ENCODE assay signal across 8 cellular contexts in genomic region chr16:50282010-50282538, GRCh38. TPM values are rescaled to one million over a fixed set of nuclear protein-coding genes. Genes with fewer than 3 reads are reported as not detected.
A peak's percentile ranks its signal among the peaks of the same experiment; 100 is the strongest.
DNase-seq lines count a peak whose midpoint lies in the region; ATAC-seq and TF ChIP-seq lines count a peak whose summit lies in the region.

No MANE protein-coding gene starts in this region.

- peaks cover 7% of the 10 kb centered on the region; the same call in 1 of the 2 replicates for H3F3A ChIP-seq in SU-DHL-6 (ENCODE audit: insufficient read depth)

- TF ChIP-seq CTCF in SU-DHL-6 (IDR thresholded peaks at IDR 0.05; ENCODE audit: insufficient read depth, low read length, poor library complexity, severe bottlenecking) (no peak), BE2C (IDR thresholded peaks at IDR 0.05; ENCODE audit: low read depth, low read length) (no peak), foreskin keratinocyte (conservative IDR thresholded peaks at IDR 0.05) (no peak)

- H2AFZ ChIP-seq in SU-DHL-6 (ENCODE audit: low read depth, low read length, severe bottlenecking) = no peak overlapping the region

- H3K4me3 ChIP-seq in SU-DHL-6 (ENCODE audit: insufficient read depth, low read length, poor library complexity, severe bottlenecking) = no peak overlapping the region
- H3K4me3 ChIP-seq in mononuclear cell (ENCODE audit: low read length) = peak overlapping the region; percentile 38
- H3K4me3 ChIP-seq in BE2C (ENCODE audit: low read depth, low read length) = no peak overlapping the region

- H3K9ac ChIP-seq in SU-DHL-6 (ENCODE audit: low read length) = peak overlapping the region; percentile 12; the same call in 1 of the 2 replicates

- ATAC-seq in GM18868 (IDR thresholded peaks at IDR 0.05; ENCODE audit: unreplicated experiment) = peak; percentile 94
- peak; percentile 85 for ATAC-seq in HG02981 (IDR thresholded peaks at IDR 0.05; ENCODE audit: unreplicated experiment)
- no peak for ATAC-seq in foreskin keratinocyte

- H3K27ac ChIP-seq in SU-DHL-6 (ENCODE audit: low read depth, low read length) = peak overlapping the region; percentile 43
- no peak overlapping the region for H3K27ac ChIP-seq in foreskin keratinocyte

- peak overlapping the region; percentile 46 for H3K4me2 ChIP-seq in SU-DHL-6 (ENCODE audit: low read depth, low read length, poor library complexity, severe bottlenecking)

- H3K9me2 ChIP-seq in SU-DHL-6 (replicated peaks; ENCODE audit: insufficient read depth, low read length) = no peaks in the 10 kb centered on the region

- 0 out of 2 replicates have a peak, but pooled peaks cover 10% of the 10 kb centered on the region for H3K79me2 ChIP-seq in SU-DHL-6 (ENCODE audit: insufficient read depth, low read length)

- H3K4me1 ChIP-seq in mononuclear cell (ENCODE audit: insufficient read depth, low read length) = peaks cover 93% of the 10 kb centered on the region
- H3K4me1 ChIP-seq in BE2C = peaks cover 10% of the 10 kb centered on the region; the same call in 1 of the 2 replicates
- H3K4me1 ChIP-seq in foreskin keratinocyte = no peaks in the 10 kb centered on the region

- H3K9me3 ChIP-seq in SU-DHL-6 (ENCODE audit: insufficient read depth, low read length) = no peaks in the 10 kb centered on the region
- no peaks in the 10 kb centered on the region for H3K9me3 ChIP-seq in mononuclear cell (ENCODE audit: low read depth, low read length)
- H3K9me3 ChIP-seq in BE2C = no peaks in the 10 kb centered on the region

- H4K20me1 ChIP-seq in SU-DHL-6 (ENCODE audit: low read depth, low read length) = no peaks in the 10 kb centered on the region; the same call in 1 of the 2 replicates

- H3K36me3 ChIP-seq in SU-DHL-6 (ENCODE audit: low read length) (no peaks in the 10 kb centered on the region), BE2C (no peaks in the 10 kb centered on the region)

- DNase-seq in astrocyte of the hippocampus (ENCODE audit: low read depth, low spot score) (peak; percentile 75), BE2C (no peak), NCI-H748 treated with DMSO at 0.1 percent for 48 hours (lab: John Stamatoyannopoulos, UW) (no peak), foreskin keratinocyte (no peak)

- no peaks in the 10 kb centered on the region for H3K27me3 ChIP-seq in SU-DHL-6 (ENCODE audit: low read length)
- H3K27me3 ChIP-seq in mononuclear cell (ENCODE audit: insufficient read depth, low read length) = no peaks in the 10 kb centered on the region
- no peaks in the 10 kb centered on the region for H3K27me3 ChIP-seq in BE2C
- no peaks in the 10 kb centered on the region for H3K27me3 ChIP-seq in foreskin keratinocyte

RNA-seq across cellular contexts. Expression of gene ADCY7, which starts 15.7 kb away (rescaled TPM):
- total RNA-seq in mononuclear cell (75.9 TPM), foreskin keratinocyte (13.9 and 20.1 TPM in 2 replicates)
- 26.2 TPM for polyA plus RNA-seq in BE2C (2012; ENCODE audit: insufficient read depth, insufficient read length, low read depth)
- polyA plus RNA-seq in foreskin keratinocyte = 3.5 and 4.1 TPM in 2 replicates
